9 cellular contexts compared by ENCODE assay signal in genomic region chr2:178241852-178242551, GRCh38. TPM values are rescaled to one million over a fixed set of nuclear protein-coding genes. Genes with fewer than 3 reads are reported as not detected.
A peak's percentile ranks its signal among the peaks of the same experiment; 100 is the strongest.
DNase-seq lines count a peak whose midpoint lies in the region; ATAC-seq, FAIRE-seq and TF ChIP-seq lines count a peak whose summit lies in the region.
"Had no signal": no experiment of that assay in that cellular context is flagged by ENCODE, and none has a peak within 500 bp of the region (broad histone marks: within the 10 kb centered on the region; RNA-seq: fewer than 3 reads in every experiment).

No MANE protein-coding gene starts in this region.

- dilution Hi-C loops in endothelial cell of umbilical vein (cut with MboI; ENCODE audit: extremely low pct_ligation_motif_present, low sequenced_read_pairs) = no loop called here

- CTCF ChIA-PET in endothelial cell of umbilical vein (lab: Charles Lee) = interaction anchor here (0.5 kb wide), 1 partner anchor 130 kb away, joined by 3 read pairs; no protein-coding TSS in a partner anchor

- H3K27me3 ChIP-seq in endothelial cell of umbilical vein (ENCODE audit: control insufficient read depth in 2 of 2, insufficient read depth in 2 of 2, low read length in 2 of 2) = no peaks in the 10 kb centered on the region

- H3K4me3 ChIP-seq in endothelial cell of umbilical vein (replicated peaks in 1 of 3; ENCODE audit: insufficient read depth in 1 of 3, low read depth in 1 of 3, low read length in 3 of 3) (no peak overlapping the region), mucosa of descending colon (no peak overlapping the region)

- H3K4me1 ChIP-seq in endothelial cell of umbilical vein (ENCODE audit: control insufficient read depth, extremely low read depth, insufficient read depth, low read length) (peaks cover 6% of the 10 kb centered on the region), mucosa of descending colon (ENCODE audit: low read depth) (peaks cover 5% of the 10 kb centered on the region)

- TF ChIP-seq CTCF in endothelial cell of umbilical vein (IDR thresholded peaks at IDR 0.05; ENCODE audit: extremely low read depth in 1 of 2, insufficient read depth in 1 of 2, low read depth in 1 of 2, low read length in 2 of 2) (no peak), mucosa of descending colon (IDR thresholded peaks at IDR 0.05) (no peak)

- peak; percentile 94 for FAIRE-seq in endothelial cell of umbilical vein (lab: Jason Lieb, UNC)
- FAIRE-seq: colon had no signal

- no peak overlapping the region for H3K9ac ChIP-seq in endothelial cell of umbilical vein (replicated peaks; ENCODE audit: extremely low read depth, insufficient read depth, low read length)

- H3K9me1 ChIP-seq in endothelial cell of umbilical vein (replicated peaks; ENCODE audit: control insufficient read depth, extremely low read depth, insufficient read depth, low read length) = no peaks in the 10 kb centered on the region

- ATAC-seq in mucosa of descending colon (peak; percentile 78), HG03520 (IDR thresholded peaks at IDR 0.05; ENCODE audit: unreplicated experiment) (no peak), GM18858 (IDR thresholded peaks at IDR 0.05; ENCODE audit: unreplicated experiment) (no peak), GM21381 (IDR thresholded peaks at IDR 0.05; ENCODE audit: unreplicated experiment) (no peak)

- H3K27ac ChIP-seq in endothelial cell of umbilical vein (ENCODE audit: insufficient read depth, low read depth, low read length) = peak overlapping the region; percentile 1

- intact Hi-C loops in endothelial cell of umbilical vein (cut with micrococcal nuclease) = loop anchor here (1.0 to 2.0 kb wide), 2 partner anchors 37 to 48 kb away; partner anchors contain the start of gene OSBPL6
- intact Hi-C loops in mucosa of descending colon (cut with DNase I, micrococcal nuclease) = no loop called here

- no peaks in the 10 kb centered on the region for H3K36me3 ChIP-seq in endothelial cell of umbilical vein (ENCODE audit: control insufficient read depth in 2 of 2, extremely low read depth in 1 of 2, insufficient read depth in 2 of 2, low read length in 2 of 2)
- no peaks in the 10 kb centered on the region for H3K36me3 ChIP-seq in mucosa of descending colon (ENCODE audit: low read depth)

- TF ChIP-seq POLR2A in endothelial cell of umbilical vein (IDR thresholded peaks at IDR 0.05; ENCODE audit: low read depth, low read length) = no peak

- no peak overlapping the region for H2AFZ ChIP-seq in endothelial cell of umbilical vein (ENCODE audit: low read depth, low read length)

- H4K20me1 ChIP-seq in endothelial cell of umbilical vein (replicated peaks; ENCODE audit: control insufficient read depth, extremely low read depth, insufficient read depth, low read length) = no peaks in the 10 kb centered on the region

- POLR2A ChIA-PET in endothelial cell of umbilical vein (lab: Charles Lee) = no interaction called here

- H3K4me2 ChIP-seq in endothelial cell of umbilical vein (ENCODE audit: insufficient read depth, low read length) = no peak overlapping the region

- H3K79me2 ChIP-seq in endothelial cell of umbilical vein (ENCODE audit: control insufficient read depth, insufficient read depth, low read length) = no peaks in the 10 kb centered on the region

- BruUV-seq in endothelial cell of umbilical vein (replicated peaks; lab: Mats Ljungman, UMichigan) = no TSS peak

- no peaks in the 10 kb centered on the region for H3K9me3 ChIP-seq in endothelial cell of umbilical vein (replicated peaks; ENCODE audit: control insufficient read depth, insufficient read depth, low read length)
- H3K9me3 ChIP-seq in mucosa of descending colon = no peaks in the 10 kb centered on the region

- DNase-seq in Daoy (ENCODE audit: low read depth) = peak; percentile 82
- DNase-seq in NCI-H510A treated with DMSO at 0.1 percent for 48 hours (lab: John Stamatoyannopoulos, UW) = peak; percentile 72
- DNase-seq in endothelial cell of umbilical vein (ENCODE audit: low read depth, low spot score) = peak; percentile 93
- peak in 1 of 3 donors; percentile 44 for DNase-seq in mucosa of descending colon
- no peak for DNase-seq in NCI-H187 treated with DMSO at 0.1 percent for 48 hours (lab: John Stamatoyannopoulos, UW)

TF ChIP-seq in endothelial cell of umbilical vein, 7 proteins besides CTCF, POLR2A, EP300 and RAD21:
- TF ChIP-seq FOS (IDR thresholded peaks at IDR 0.05; ENCODE audit: borderline replicate concordance, insufficient read depth, low read length) (peak; percentile 81), JUN (IDR thresholded peaks at IDR 0.05; ENCODE audit: borderline replicate concordance, insufficient read depth, insufficient read length, low read depth) (peak; percentile 99), MYC (IDR thresholded peaks at IDR 0.05; ENCODE audit: low read depth, low read length) (no peak)

RNA-seq across cellular contexts. Expression of gene OSBPL6, which starts 47.7 kb away (rescaled TPM):
- 3.8 and 4.5 TPM in 2 replicates for total RNA-seq in Daoy (2014; rRNA removed; shearing (Covaris generic))
- total RNA-seq in endothelial cell of umbilical vein (2.3 TPM in 2 replicates), mucosa of descending colon (1 to 10 TPM; 1.3 to 2.7 (median 1.5) TPM)
- 1.5 and 1.6 TPM in 2 replicates for polyA plus RNA-seq in endothelial cell of umbilical vein
- 2.3 and 2.4 TPM in 2 replicates for polyA plus RNA-seq in endothelial cell of umbilical vein (2011; cell fraction: cytosol; rRNA removed)
- polyA plus RNA-seq in endothelial cell of umbilical vein (2011; cell fraction: nucleus; rRNA removed) = 4.2 and 5.1 TPM in 2 replicates
- 6.1 and 6.7 TPM in 2 replicates for polyA plus RNA-seq in endothelial cell of umbilical vein (2012)
- polyA minus RNA-seq in endothelial cell of umbilical vein = 2.8 and 3.1 TPM in 2 replicates
- 2.0 TPM for polyA minus RNA-seq in endothelial cell of umbilical vein (2011; cell fraction: cytosol; rRNA and poly(A)+ RNA removed)
- 7.1 and 10.0 TPM in 2 replicates for polyA minus RNA-seq in endothelial cell of umbilical vein (2011; cell fraction: nucleus; rRNA and poly(A)+ RNA removed)
